ENCODE assay signal across 1 cellular context in genomic region chr1:160624464-160624863, GRCh38.
TF ChIP-seq lines count a peak whose summit lies in the region.

No MANE protein-coding gene starts in this region.

TF ChIP-seq in SK-N-SH treated with all-trans-retinoic acid at 6 μM for 48 hours, 23 proteins besides CTCF, POLR2A, EP300 and RAD21:
- TF ChIP-seq ESRRG (CRISPR knock-in tag; IDR thresholded peaks at IDR 0.05) (no peak), ZNF70 (CRISPR knock-in tag; IDR thresholded peaks at IDR 0.05) (no peak), CREB5 (CRISPR knock-in tag; IDR thresholded peaks at IDR 0.05; ENCODE audit: low read depth) (no peak), ZNF565 (CRISPR knock-in tag; conservative IDR thresholded peaks at IDR 0.05; ENCODE audit: low read depth) (no peak), ARNTL (CRISPR knock-in tag; IDR thresholded peaks at IDR 0.05; ENCODE audit: borderline replicate concordance, low read depth) (no peak), CSRNP3 (CRISPR knock-in tag; IDR thresholded peaks at IDR 0.05) (no peak), SNAI2 (CRISPR knock-in tag; IDR thresholded peaks at IDR 0.05) (no peak), PATZ1 (CRISPR knock-in tag; IDR thresholded peaks at IDR 0.05; ENCODE audit: borderline replicate concordance) (no peak)
